1 cellular context compared by ENCODE assay signal in genomic region chr22:46035742-46036557, GRCh38.
TF ChIP-seq lines count a peak whose summit lies in the region.

No MANE protein-coding gene starts in this region.

TF ChIP-seq in HepG2, 621 proteins besides CTCF, POLR2A, EP300 and RAD21 (continued from another document and continues in another):
- TF ChIP-seq, protein P1, sequence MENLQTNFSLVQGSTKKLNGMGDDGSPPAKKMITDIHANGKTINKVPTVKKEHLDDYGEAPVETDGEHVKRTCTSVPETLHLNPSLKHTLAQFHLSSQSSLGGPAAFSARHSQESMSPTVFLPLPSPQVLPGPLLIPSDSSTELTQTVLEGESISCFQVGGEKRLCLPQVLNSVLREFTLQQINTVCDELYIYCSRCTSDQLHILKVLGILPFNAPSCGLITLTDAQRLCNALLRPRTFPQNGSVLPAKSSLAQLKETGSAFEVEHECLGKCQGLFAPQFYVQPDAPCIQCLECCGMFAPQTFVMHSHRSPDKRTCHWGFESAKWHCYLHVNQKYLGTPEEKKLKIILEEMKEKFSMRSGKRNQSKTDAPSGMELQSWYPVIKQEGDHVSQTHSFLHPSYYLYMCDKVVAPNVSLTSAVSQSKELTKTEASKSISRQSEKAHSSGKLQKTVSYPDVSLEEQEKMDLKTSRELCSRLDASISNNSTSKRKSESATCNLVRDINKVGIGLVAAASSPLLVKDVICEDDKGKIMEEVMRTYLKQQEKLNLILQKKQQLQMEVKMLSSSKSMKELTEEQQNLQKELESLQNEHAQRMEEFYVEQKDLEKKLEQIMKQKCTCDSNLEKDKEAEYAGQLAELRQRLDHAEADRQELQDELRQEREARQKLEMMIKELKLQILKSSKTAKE (CRISPR knock-in tag; IDR thresholded peaks at IDR 0.05; ENCODE audit: borderline replicate concordance): peak; percentile 57; the same call in 1 of the 2 replicates
- TF ChIP-seq ZNF607 (CRISPR knock-in tag; IDR thresholded peaks at IDR 0.05; ENCODE audit: borderline replicate concordance) (peak; percentile 80), ZBTB38 (CRISPR knock-in tag; IDR thresholded peaks at IDR 0.05) (peak; percentile 71), HMG20A (CRISPR knock-in tag; IDR thresholded peaks at IDR 0.05; ENCODE audit: borderline replicate concordance) (no peak), SP2 (CRISPR knock-in tag; IDR thresholded peaks at IDR 0.05) (peak; percentile 90), POGK (CRISPR knock-in tag; conservative IDR thresholded peaks at IDR 0.05) (peak; percentile 81), UBTF (CRISPR knock-in tag; IDR thresholded peaks at IDR 0.05) (no peak; the same call in 1 of the 2 replicates), ZNF792 (CRISPR knock-in tag; IDR thresholded peaks at IDR 0.05) (peak; percentile 72; the same call in 1 of the 2 replicates), ZSCAN21 (CRISPR knock-in tag; IDR thresholded peaks at IDR 0.05; ENCODE audit: borderline replicate concordance) (peak; percentile 31; the same call in 1 of the 2 replicates), CREM (IDR thresholded peaks at IDR 0.05) (peak; percentile 57; the same call in 1 of the 2 replicates), CREM (CRISPR knock-in tag; IDR thresholded peaks at IDR 0.05) (peak; percentile 72), MED1 (CRISPR knock-in tag; IDR thresholded peaks at IDR 0.05) (peak; percentile 62; the same call in 1 of the 2 replicates), ARID2 (CRISPR knock-in tag; IDR thresholded peaks at IDR 0.05; ENCODE audit: borderline replicate concordance) (no peak), ZNF253 (CRISPR knock-in tag; IDR thresholded peaks at IDR 0.05; ENCODE audit: borderline replicate concordance) (no peak), CHCHD3 (CRISPR knock-in tag; IDR thresholded peaks at IDR 0.05) (no peak), HMGXB4 (CRISPR knock-in tag; IDR thresholded peaks at IDR 0.05; ENCODE audit: borderline replicate concordance in 1 of 2, low read depth in 1 of 2) (peak; percentile 20 to 62; a peak in 2 of 4 replicates), E2F5 (CRISPR knock-in tag; conservative IDR thresholded peaks at IDR 0.05) (0 out of 2 replicates have a peak, but pooled peaks have one; percentile 38), ELF4 (CRISPR knock-in tag; IDR thresholded peaks at IDR 0.05; ENCODE audit: borderline replicate concordance) (no peak), FOXA1 (IDR thresholded peaks at IDR 0.05) (no peak), FOXA1 (CRISPR knock-in tag; IDR thresholded peaks at IDR 0.05) (no peak), MIXL1 (CRISPR knock-in tag; IDR thresholded peaks at IDR 0.05) (no peak), ARNT (IDR thresholded peaks at IDR 0.05) (no peak), ZNF12 (CRISPR knock-in tag; IDR thresholded peaks at IDR 0.05) (peak; percentile 44; the same call in 1 of the 2 replicates), GATA4 (IDR thresholded peaks at IDR 0.05; ENCODE audit: borderline replicate concordance, low read depth) (0 out of 2 replicates have a peak, but pooled peaks have one; percentile 46), ZNF280D (CRISPR knock-in tag; IDR thresholded peaks at IDR 0.05) (0 out of 2 replicates have a peak, but pooled peaks have one; percentile 25), MBNL3 (CRISPR knock-in tag; conservative IDR thresholded peaks at IDR 0.05) (no peak), ZNF616 (CRISPR knock-in tag; IDR thresholded peaks at IDR 0.05; ENCODE audit: low read depth) (0 out of 2 replicates have a peak, but pooled peaks have one; percentile 44), SMARCC2 (IDR thresholded peaks at IDR 0.05) (no peak), ZBTB4 (CRISPR knock-in tag; IDR thresholded peaks at IDR 0.05; ENCODE audit: borderline replicate concordance) (no peak), HNF1B (CRISPR knock-in tag; IDR thresholded peaks at IDR 0.05) (peak; percentile 69), ZFAT (CRISPR knock-in tag; conservative IDR thresholded peaks at IDR 0.05) (no peak), CBFB (CRISPR knock-in tag; IDR thresholded peaks at IDR 0.05) (peak; percentile 58)
- TF ChIP-seq, protein P2, sequence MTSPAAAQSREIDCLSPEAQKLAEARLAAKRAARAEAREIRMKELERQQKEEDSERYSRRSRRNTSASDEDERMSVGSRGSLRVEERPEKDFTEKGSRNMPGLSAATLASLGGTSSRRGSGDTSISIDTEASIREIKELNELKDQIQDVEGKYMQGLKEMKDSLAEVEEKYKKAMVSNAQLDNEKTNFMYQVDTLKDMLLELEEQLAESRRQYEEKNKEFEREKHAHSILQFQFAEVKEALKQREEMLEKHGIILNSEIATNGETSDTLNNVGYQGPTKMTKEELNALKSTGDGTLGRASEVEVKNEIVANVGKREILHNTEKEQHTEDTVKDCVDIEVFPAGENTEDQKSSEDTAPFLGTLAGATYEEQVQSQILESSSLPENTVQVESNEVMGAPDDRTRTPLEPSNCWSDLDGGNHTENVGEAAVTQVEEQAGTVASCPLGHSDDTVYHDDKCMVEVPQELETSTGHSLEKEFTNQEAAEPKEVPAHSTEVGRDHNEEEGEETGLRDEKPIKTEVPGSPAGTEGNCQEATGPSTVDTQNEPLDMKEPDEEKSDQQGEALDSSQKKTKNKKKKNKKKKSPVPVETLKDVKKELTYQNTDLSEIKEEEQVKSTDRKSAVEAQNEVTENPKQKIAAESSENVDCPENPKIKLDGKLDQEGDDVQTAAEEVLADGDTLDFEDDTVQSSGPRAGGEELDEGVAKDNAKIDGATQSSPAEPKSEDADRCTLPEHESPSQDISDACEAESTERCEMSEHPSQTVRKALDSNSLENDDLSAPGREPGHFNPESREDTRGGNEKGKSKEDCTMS (CRISPR knock-in tag; conservative IDR thresholded peaks at IDR 0.05): no peak
- TF ChIP-seq, protein P3, sequence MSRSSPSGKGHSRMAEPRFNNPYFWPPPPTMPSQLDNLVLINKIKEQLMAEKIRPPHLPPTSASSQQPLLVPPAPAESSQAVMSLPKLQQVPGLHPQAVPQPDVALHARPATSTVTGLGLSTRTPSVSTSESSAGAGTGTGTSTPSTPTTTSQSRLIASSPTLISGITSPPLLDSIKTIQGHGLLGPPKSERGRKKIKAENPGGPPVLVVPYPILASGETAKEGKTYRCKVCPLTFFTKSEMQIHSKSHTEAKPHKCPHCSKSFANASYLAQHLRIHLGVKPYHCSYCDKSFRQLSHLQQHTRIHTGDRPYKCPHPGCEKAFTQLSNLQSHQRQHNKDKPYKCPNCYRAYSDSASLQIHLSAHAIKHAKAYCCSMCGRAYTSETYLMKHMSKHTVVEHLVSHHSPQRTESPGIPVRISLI (CRISPR knock-in tag; IDR thresholded peaks at IDR 0.05; ENCODE audit: borderline replicate concordance): no peak
- TF ChIP-seq, protein P4, sequence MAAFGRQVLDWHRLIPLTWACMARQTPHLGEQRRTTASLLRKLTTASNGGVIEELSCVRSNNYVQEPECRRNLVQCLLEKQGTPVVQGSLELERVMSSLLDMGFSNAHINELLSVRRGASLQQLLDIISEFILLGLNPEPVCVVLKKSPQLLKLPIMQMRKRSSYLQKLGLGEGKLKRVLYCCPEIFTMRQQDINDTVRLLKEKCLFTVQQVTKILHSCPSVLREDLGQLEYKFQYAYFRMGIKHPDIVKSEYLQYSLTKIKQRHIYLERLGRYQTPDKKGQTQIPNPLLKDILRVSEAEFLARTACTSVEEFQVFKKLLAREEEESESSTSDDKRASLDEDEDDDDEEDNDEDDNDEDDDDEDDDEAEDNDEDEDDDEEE (CRISPR knock-in tag; IDR thresholded peaks at IDR 0.05): no peak
